ENCODE assay signal across 10 cellular contexts in the genomic region with DNA sequence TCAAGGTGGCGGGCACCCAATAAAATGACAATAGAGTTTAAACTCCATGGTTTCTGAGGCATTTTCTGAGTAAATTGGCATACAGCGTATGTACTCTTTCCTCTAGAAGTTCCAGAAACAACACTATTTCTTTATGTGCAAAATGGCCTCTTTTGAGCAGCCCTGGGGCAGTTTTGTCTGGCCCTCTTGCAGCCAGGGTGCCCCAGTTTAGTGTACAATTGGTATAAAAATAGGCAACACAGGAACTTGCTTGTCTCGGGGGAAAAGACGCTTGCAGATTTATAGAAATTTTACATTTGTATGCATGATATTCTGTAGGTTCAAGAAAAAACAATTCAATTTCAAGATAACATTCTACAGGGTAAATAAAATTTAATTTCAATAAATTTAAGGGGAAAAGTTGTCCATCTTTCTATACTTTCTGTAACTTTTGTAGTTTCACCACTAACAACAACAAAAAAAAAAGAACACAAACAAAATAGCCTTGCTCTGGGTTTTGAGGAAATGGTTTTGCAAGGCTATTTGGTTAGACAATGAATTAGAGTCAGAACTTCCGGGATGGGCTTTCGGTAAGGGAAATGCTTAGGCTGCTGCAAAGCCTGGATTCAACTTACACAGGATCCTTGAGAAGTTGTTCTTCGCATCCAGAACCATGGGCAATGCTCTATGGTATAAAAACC. TPM values are rescaled to one million over a fixed set of nuclear protein-coding genes. Genes with fewer than 3 reads are reported as not detected.
DNase-seq lines count a peak whose midpoint lies in the region; ATAC-seq and TF ChIP-seq lines count a peak whose summit lies in the region.
"Had no signal": no experiment of that assay in that cellular context is flagged by ENCODE, and none has a peak within 500 bp of the region (broad histone marks: within the 10 kb centered on the region; RNA-seq: fewer than 3 reads in every experiment).

No MANE protein-coding gene starts in this region.

- intact Hi-C loops in lower leg skin (cut with DNase I; ENCODE audit: low total_unique reads), result no loop called here
- intact Hi-C loops in head of caudate nucleus (cut with DNase I), result no loop called here

- H3K9me3 Mint-ChIP-seq in neural crest cell, result peaks cover 4% of the 10 kb centered on the region

- DNase-seq in NB4 (ENCODE audit: low read depth) (peak; percentile 89), neural crest cell (ENCODE audit: low read depth, low spot score) (no peak), lower leg skin (ENCODE audit: low spot score in 2 of 2) (no peak), head of caudate nucleus (no peak), HCEC 1CT (no peak), GM03348 (ENCODE audit: low spot score) (no peak)
- DNase-seq: NCI-H524 had no signal

- H3K27ac Mint-ChIP-seq in neural crest cell (ENCODE audit: unreplicated experiment), result peak overlapping the region; percentile 7

- peak; percentile 18 for ATAC-seq in GM18858 (IDR thresholded peaks at IDR 0.05; ENCODE audit: unreplicated experiment)
- ATAC-seq in GM21825 (IDR thresholded peaks at IDR 0.05; ENCODE audit: unreplicated experiment), result peak; percentile 19

- TF ChIP-seq CTCF in NB4 (IDR thresholded peaks at IDR 0.05; ENCODE audit: low read depth, low read length) (no peak), neural crest cell (conservative IDR thresholded peaks at IDR 0.05) (no peak), lower leg skin (IDR thresholded peaks at IDR 0.05) (no peak)

- WGBS in lower leg skin, 2 donors, result 76% methylated on average over 7 of the region's 7 CpGs

- peak overlapping the region; percentile 51 for H3K4me3 ChIP-seq in NB4 (ENCODE audit: low read depth, low read length)
- no peak overlapping the region for H3K4me3 ChIP-seq in lower leg skin (ENCODE audit: low read depth, poor library complexity, severe bottlenecking)

- H3K4me3 Mint-ChIP-seq in neural crest cell, result peak overlapping the region; percentile 64

- peaks cover 5% of the 10 kb centered on the region for H3K36me3 Mint-ChIP-seq in neural crest cell (ENCODE audit: low read depth)

- no peaks in the 10 kb centered on the region for H3K27me3 Mint-ChIP-seq in neural crest cell (ENCODE audit: low read depth)
- H3K27me3 Mint-ChIP-seq: activated naive CD8-positive, alpha-beta T cell had no signal

- H3K4me1 Mint-ChIP-seq in neural crest cell, result peaks cover 69% of the 10 kb centered on the region

- TF ChIP-seq POLR2A in NB4 (IDR thresholded peaks at IDR 0.05; ENCODE audit: extremely low read depth, insufficient read length), result no peak
- TF ChIP-seq POLR2A in lower leg skin (IDR thresholded peaks at IDR 0.05), result no peak

RNA-seq across cellular contexts. Expression of a gene that starts 45.3 kb away (rescaled TPM):
- total RNA-seq in neural crest cell (15.4 and 15.8 TPM in 2 replicates), lower leg skin (10 to 100 TPM; 34.3 to 43.9 (median 40.3) TPM)
